Comparison of ENCODE assay signal across 2 cellular contexts in genomic region chr1:182061597-182061996, GRCh38.
TF ChIP-seq lines count a peak whose summit lies in the region.

Gene ZNF648 (minus strand): TSS chr1:182061712. CDS start chr1:182058010, 3,702 bp downstream.

TF ChIP-seq in HepG2, 621 proteins besides CTCF, POLR2A, EP300 and RAD21:
- TF ChIP-seq ZEB1 (IDR thresholded peaks at IDR 0.05; ENCODE audit: insufficient replicate concordance, low read depth) (no peak), ZNF207 (IDR thresholded peaks at IDR 0.05; ENCODE audit: borderline replicate concordance) (no peak), KAT8 (CRISPR knock-in tag; IDR thresholded peaks at IDR 0.05) (no peak), ATF7-NPFF (CRISPR knock-in tag; IDR thresholded peaks at IDR 0.05; ENCODE audit: low read depth) (no peak), REST (IDR thresholded peaks at IDR 0.05; ENCODE audit: borderline replicate concordance in 1 of 2, low read depth in 1 of 2, low read length in 2 of 2) (no peak), MTF1 (CRISPR knock-in tag; IDR thresholded peaks at IDR 0.05) (no peak), AKNA (CRISPR knock-in tag; IDR thresholded peaks at IDR 0.05; ENCODE audit: borderline replicate concordance) (no peak), ZBTB2 (CRISPR knock-in tag; IDR thresholded peaks at IDR 0.05; ENCODE audit: low read depth) (no peak), SALL1 (CRISPR knock-in tag; IDR thresholded peaks at IDR 0.05) (no peak), PAWR (CRISPR knock-in tag; IDR thresholded peaks at IDR 0.05; ENCODE audit: borderline replicate concordance) (no peak), ZNF691 (CRISPR knock-in tag; IDR thresholded peaks at IDR 0.05; ENCODE audit: borderline replicate concordance, low read depth) (no peak), TBX3 (IDR thresholded peaks at IDR 0.05; ENCODE audit: borderline replicate concordance) (no peak), TBP (CRISPR knock-in tag; IDR thresholded peaks at IDR 0.05) (no peak), ZNF3 (CRISPR knock-in tag; IDR thresholded peaks at IDR 0.05) (no peak), SMAD9 (CRISPR knock-in tag; IDR thresholded peaks at IDR 0.05) (no peak), ZNF205 (CRISPR knock-in tag; IDR thresholded peaks at IDR 0.05) (no peak)

TF ChIP-seq in K562, 482 proteins besides CTCF, POLR2A, EP300 and RAD21:
- TF ChIP-seq NFE2 (IDR thresholded peaks at IDR 0.05; ENCODE audit: low read depth) = no peak
- no peak for TF ChIP-seq SMARCA5 (IDR thresholded peaks at IDR 0.05)
- TF ChIP-seq MITF (IDR thresholded peaks at IDR 0.05) = no peak
- no peak for TF ChIP-seq E2F3 (CRISPR knock-in tag; IDR thresholded peaks at IDR 0.05)
- TF ChIP-seq ZNF766 (CRISPR knock-in tag; conservative IDR thresholded peaks at IDR 0.05) = no peak
- no peak for TF ChIP-seq SRSF7 (optimal IDR thresholded peaks at IDR 0.05; ENCODE audit: low read depth, low read length)
- TF ChIP-seq EP400 (IDR thresholded peaks at IDR 0.05) = no peak
- no peak for TF ChIP-seq CSDE1 (IDR thresholded peaks at IDR 0.05)
- TF ChIP-seq ZNF780A (CRISPR knock-in tag; IDR thresholded peaks at IDR 0.05) = no peak
- no peak for TF ChIP-seq HEY1 (CRISPR knock-in tag; IDR thresholded peaks at IDR 0.05; ENCODE audit: borderline replicate concordance)
- TF ChIP-seq TFE3 (CRISPR knock-in tag; IDR thresholded peaks at IDR 0.05) = no peak
- TF ChIP-seq NCOA1 (IDR thresholded peaks at IDR 0.05; ENCODE audit: low read depth) = no peak
